In the genomic region with DNA sequence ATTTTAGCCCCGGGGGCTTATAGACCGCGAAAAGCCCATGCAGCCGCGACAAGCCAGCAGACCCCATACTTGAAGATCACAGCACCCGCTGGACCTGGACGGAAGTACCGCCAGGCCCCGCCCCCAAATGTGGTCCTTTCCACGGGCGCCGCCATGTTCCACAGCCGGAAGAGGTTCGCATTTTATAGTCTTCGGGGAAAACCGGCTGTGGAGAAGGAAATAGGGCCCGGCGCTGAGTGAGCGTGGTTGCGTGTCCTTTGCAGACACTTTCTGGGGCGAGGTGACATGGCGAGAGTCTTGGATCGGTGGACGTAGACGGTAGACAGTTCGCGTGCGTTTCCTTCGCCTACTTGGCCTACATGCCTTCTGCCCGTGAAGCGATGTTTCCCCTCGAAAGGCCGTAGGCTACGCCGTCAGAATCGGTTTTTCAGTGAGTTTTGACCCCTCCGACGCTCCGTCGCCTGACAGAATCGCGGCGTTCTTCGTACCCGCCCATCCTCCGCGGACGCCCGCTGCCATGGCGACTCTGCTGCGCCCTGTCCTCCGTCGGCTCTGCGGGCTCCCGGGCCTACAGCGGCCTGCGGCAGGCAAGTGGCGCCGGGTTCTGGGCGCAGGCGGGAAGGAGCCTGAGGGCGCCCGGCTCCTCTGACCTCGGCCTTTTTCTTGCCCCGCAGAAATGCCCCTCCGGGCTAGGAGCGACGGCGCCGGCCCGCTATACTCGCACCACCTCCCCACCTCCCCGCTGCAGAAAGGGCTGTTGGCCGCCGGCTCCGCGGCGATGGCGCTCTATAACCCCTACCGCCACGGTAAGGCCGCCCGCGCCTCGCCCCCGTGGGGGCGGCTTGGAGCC, we compare ENCODE assay signal across 1 cellular context.
TF ChIP-seq lines count a peak whose summit lies in the region.

A gene (plus strand): TSS at position 498 of the 850 bp plus-strand sequence. CDS start 20 bp downstream, at position 518.
A gene with protein sequence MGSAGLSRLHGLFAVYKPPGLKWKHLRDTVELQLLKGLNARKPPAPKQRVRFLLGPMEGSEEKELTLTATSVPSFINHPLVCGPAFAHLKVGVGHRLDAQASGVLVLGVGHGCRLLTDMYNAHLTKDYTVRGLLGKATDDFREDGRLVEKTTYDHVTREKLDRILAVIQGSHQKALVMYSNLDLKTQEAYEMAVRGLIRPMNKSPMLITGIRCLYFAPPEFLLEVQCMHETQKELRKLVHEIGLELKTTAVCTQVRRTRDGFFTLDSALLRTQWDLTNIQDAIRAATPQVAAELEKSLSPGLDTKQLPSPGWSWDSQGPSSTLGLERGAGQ (minus strand): TSS at position 106 of the 850 bp plus-strand sequence. CDS start 39 bp downstream, at position 67.

TF ChIP-seq in A549, 52 proteins besides CTCF, POLR2A, EP300 and RAD21 (continued from another document):
- TF ChIP-seq, protein P1, sequence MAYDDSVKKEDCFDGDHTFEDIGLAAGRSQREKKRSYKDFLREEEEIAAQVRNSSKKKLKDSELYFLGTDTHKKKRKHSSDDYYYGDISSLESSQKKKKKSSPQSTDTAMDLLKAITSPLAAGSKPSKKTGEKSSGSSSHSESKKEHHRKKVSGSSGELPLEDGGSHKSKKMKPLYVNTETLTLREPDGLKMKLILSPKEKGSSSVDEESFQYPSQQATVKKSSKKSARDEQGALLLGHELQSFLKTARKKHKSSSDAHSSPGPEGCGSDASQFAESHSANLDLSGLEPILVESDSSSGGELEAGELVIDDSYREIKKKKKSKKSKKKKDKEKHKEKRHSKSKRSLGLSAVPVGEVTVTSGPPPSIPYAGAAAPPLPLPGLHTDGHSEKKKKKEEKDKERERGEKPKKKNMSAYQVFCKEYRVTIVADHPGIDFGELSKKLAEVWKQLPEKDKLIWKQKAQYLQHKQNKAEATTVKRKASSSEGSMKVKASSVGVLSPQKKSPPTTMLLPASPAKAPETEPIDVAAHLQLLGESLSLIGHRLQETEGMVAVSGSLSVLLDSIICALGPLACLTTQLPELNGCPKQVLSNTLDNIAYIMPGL (CRISPR knock-in tag; IDR thresholded peaks at IDR 0.05; ENCODE audit: borderline replicate concordance): peak; percentile 60; the same call in 1 of the 2 replicates
- TF ChIP-seq JUN (IDR thresholded peaks at IDR 0.05) (peak; percentile 76 to 93), HOXA7 (CRISPR knock-in tag; IDR thresholded peaks at IDR 0.05) (no peak), KDM1A (IDR thresholded peaks at IDR 0.05; ENCODE audit: low read depth) (no peak)
